7 cellular contexts compared by ENCODE assay signal in the genomic region with DNA sequence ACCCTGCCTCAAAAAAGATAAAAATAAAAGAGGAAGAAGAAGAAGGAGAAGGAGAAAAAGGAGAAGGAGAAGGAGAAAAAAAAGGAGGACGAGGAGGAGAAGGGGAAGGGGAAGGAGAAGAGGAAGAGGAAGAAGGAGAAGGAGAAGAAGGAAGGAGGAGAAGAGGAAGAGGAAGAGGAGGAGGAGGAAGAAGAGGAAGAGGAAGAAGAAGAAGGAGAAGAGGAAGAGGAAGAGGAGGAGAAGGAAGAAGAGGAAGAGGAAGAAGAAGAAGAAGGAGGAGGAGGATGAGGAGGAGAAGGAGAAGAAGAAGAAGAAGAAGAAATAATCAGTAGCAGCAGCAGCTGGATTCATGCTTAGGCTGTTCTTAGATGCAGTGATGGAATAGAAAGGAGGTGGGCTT.
"Had no signal": no experiment of that assay in that cellular context is flagged by ENCODE, and none has a peak within 500 bp of the region (broad histone marks: within the 10 kb centered on the region; RNA-seq: fewer than 3 reads in every experiment).

No MANE protein-coding gene starts in this region.

- H3K36me3 Mint-ChIP-seq: IgD-negative memory B cell had no signal

- H3K4me1 ChIP-seq: HAP-1 had no signal

- H3K27me3 Mint-ChIP-seq: IgD-negative memory B cell had no signal

- H3K4me3 ChIP-seq: GM23248, HAP-1 had no signal

- ATAC-seq: HCT116 had no signal

- H3K9me3 Mint-ChIP-seq: IgD-negative memory B cell had no signal

- H3K9me3 ChIP-seq: HAP-1 had no signal

- H3K27ac ChIP-seq: GM23248 had no signal

- DNase-seq: GM23248, GOT3, H7, KG1 had no signal

- H3K36me3 ChIP-seq: HAP-1 had no signal

- H3K4me3 Mint-ChIP-seq: IgD-negative memory B cell had no signal
